In genomic region chr10:69866688-69867461, GRCh38 we compare ENCODE assay signal across 9 cellular contexts.
DNase-seq lines count a peak whose midpoint lies in the region; ATAC-seq, FAIRE-seq and TF ChIP-seq lines count a peak whose summit lies in the region.
"Had no signal": no experiment of that assay in that cellular context is flagged by ENCODE, and none has a peak within 500 bp of the region (broad histone marks: within the 10 kb centered on the region; RNA-seq: fewer than 3 reads in every experiment).

No MANE protein-coding gene starts in this region.

- in situ Hi-C loops in K562 (cut with MboI): no loop called here

- H3K79me2 ChIP-seq in HCT116 (ENCODE audit: insufficient read depth, low read length) (no peaks in the 10 kb centered on the region), K562 (ENCODE audit: control insufficient read depth, insufficient read depth, low read length) (no peaks in the 10 kb centered on the region)

- H3K36me3 Mint-ChIP-seq in activated T-helper 2 cell treated with anti-CD3 and anti-CD28 coated beads, Interferon-gamma antibody, Interleukin-2, Interleukin-4, amounts not matched to agents 10 μg/mL and 5 μg/mL and 100 μg/mL, durations not matched to agents 14 hours and 24 hours and 36 hours (ENCODE audit: low read depth): no peaks in the 10 kb centered on the region
- H3K36me3 Mint-ChIP-seq: naive B cell had no signal

- H3K4me3 ChIP-seq in HCT116 (replicated peaks in 1 of 2; ENCODE audit: low read depth in 1 of 2, low read length in 2 of 2) (no peak overlapping the region), K562 (no peak overlapping the region), small intestine (ENCODE audit: low read depth in 1 of 2, low read length in 2 of 2) (no peak overlapping the region)
- H3K4me3 ChIP-seq in effector memory CD4-positive, alpha-beta T cell (ENCODE audit: insufficient read depth, low read depth, low read length, poor library complexity, severe bottlenecking): no peak overlapping the region

- FAIRE-seq in K562 (lab: Jason Lieb, UNC) (no peak), small intestine (lab: Jason Lieb, UNC) (no peak)

- no peaks in the 10 kb centered on the region for H3K9me3 Mint-ChIP-seq in activated T-helper 2 cell treated with anti-CD3 and anti-CD28 coated beads, Interferon-gamma antibody, Interleukin-2, Interleukin-4, amounts not matched to agents 10 μg/mL and 5 μg/mL and 100 μg/mL, durations not matched to agents 14 hours and 24 hours and 36 hours
- H3K9me3 Mint-ChIP-seq: naive B cell had no signal

- H3K4me2 ChIP-seq in HCT116 (ENCODE audit: low read length) (peak overlapping the region; percentile 40), K562 (ENCODE audit: insufficient read depth, low read length) (no peak overlapping the region)

- intact Hi-C loops in HCT116 (cut with micrococcal nuclease) (no loop called here), K562 (cut with micrococcal nuclease) (no loop called here)
- intact Hi-C loops in activated T-helper 2 cell treated with anti-CD3 and anti-CD28 coated beads, Interferon-gamma antibody, Interleukin-2, Interleukin-4, amounts not matched to agents 10 μg/mL and 5 μg/mL and 100 μg/mL, durations not matched to agents 14 hours and 24 hours and 36 hours (cut with micrococcal nuclease): no loop called here

- BruUV-seq in HCT116 (replicated peaks; lab: Mats Ljungman, UMichigan): no TSS peak
- no TSS peak for BruUV-seq in K562 (replicated peaks; lab: Mats Ljungman, UMichigan)

- DNase-seq in HCT116 (ENCODE audit: low read depth, low spot score) (peak; percentile 26), K562 (ENCODE audit: extremely low read depth in 1 of 4, low spot score in 3 of 4) (no peak), iPS-NIHi7 (ENCODE audit: extremely low spot score) (peak; percentile 65), small intestine (peak; percentile 74), NCI-H446 (lab: John Stamatoyannopoulos, UW) (no peak), HEK293T (ENCODE audit: extremely low spot score) (no peak)
- DNase-seq in activated T-helper 2 cell treated with anti-CD3 and anti-CD28 coated beads, Interferon-gamma antibody, Interleukin-2, Interleukin-4, amounts not matched to agents 10 μg/mL and 5 μg/mL and 100 μg/mL, durations not matched to agents 14 hours and 24 hours and 36 hours (ENCODE audit: low spot score): no peak
- no peak for DNase-seq in effector memory CD4-positive, alpha-beta T cell
- DNase-seq: naive B cell had no signal

- TF ChIP-seq EP300 in K562 (IDR thresholded peaks at IDR 0.05; ENCODE audit: low read length): no peak

- H3K27ac ChIP-seq in HCT116 (ENCODE audit: low read depth, low read length) (no peak overlapping the region; the same call in 1 of the 2 replicates), K562 (ENCODE audit: extremely low read depth, low read depth, low read length) (no peak overlapping the region), small intestine (ENCODE audit: low read depth in 1 of 2, low read length in 1 of 2) (peak overlapping the region in 1 of 2 donors; percentile 38)
- no peak overlapping the region for H3K27ac ChIP-seq in effector memory CD4-positive, alpha-beta T cell (ENCODE audit: insufficient read depth, low read length, poor library complexity, severe bottlenecking)

- H3K9ac ChIP-seq in HCT116 (ENCODE audit: low read length): peak overlapping the region; percentile 10; the same call in 1 of the 2 replicates
- 0 out of 4 replicates have a peak overlapping the region, but pooled peaks of 1 of the 2 experiments have one; percentile 10 for H3K9ac ChIP-seq in K562 (ENCODE audit: insufficient read depth in 1 of 2, low read depth in 2 of 2, low read length in 2 of 2)

- TF ChIP-seq RAD21 in HCT116 (IDR thresholded peaks at IDR 0.05; ENCODE audit: low read depth): no peak
- TF ChIP-seq RAD21 in K562 (CRISPR knock-in tag; conservative IDR thresholded peaks at IDR 0.05 in 1 of 2, IDR thresholded peaks at IDR 0.05 in 1 of 2): no peak

- no peak overlapping the region for H3K4me3 Mint-ChIP-seq in activated T-helper 2 cell treated with anti-CD3 and anti-CD28 coated beads, Interferon-gamma antibody, Interleukin-2, Interleukin-4, amounts not matched to agents 10 μg/mL and 5 μg/mL and 100 μg/mL, durations not matched to agents 14 hours and 24 hours and 36 hours (ENCODE audit: low read depth)
- H3K4me3 Mint-ChIP-seq: naive B cell had no signal

- H3K9me3 ChIP-seq in HCT116 (ENCODE audit: control insufficient read depth in 1 of 2, insufficient read depth in 1 of 2, low read depth in 1 of 2, low read length in 2 of 2) (no peaks in the 10 kb centered on the region), K562 (replicated peaks; ENCODE audit: control insufficient read depth, insufficient read depth, low read depth, low read length) (no peaks in the 10 kb centered on the region), small intestine (ENCODE audit: control insufficient read depth, low read depth) (no peaks in the 10 kb centered on the region)
- no peaks in the 10 kb centered on the region for H3K9me3 ChIP-seq in effector memory CD4-positive, alpha-beta T cell (ENCODE audit: control insufficient read depth, low read length)

- H3K4me1 ChIP-seq in HCT116 (ENCODE audit: control insufficient read depth in 1 of 2, insufficient read depth in 2 of 2, low read length in 2 of 2): peaks cover 16 to 76% of the 10 kb centered on the region in 2 experiments
- H3K4me1 ChIP-seq in K562 (replicated peaks in 1 of 2; ENCODE audit: control insufficient read depth in 2 of 2, insufficient read depth in 2 of 2, low read length in 2 of 2): peaks cover 0 to 3% of the 10 kb centered on the region in 2 experiments; a peak in 1 of 5 replicates
- H3K4me1 ChIP-seq in small intestine (ENCODE audit: control insufficient read depth in 2 of 2, insufficient read depth in 1 of 2, low read depth in 1 of 2, low read length in 1 of 2): peaks cover 2 to 7% of the 10 kb centered on the region in 2 donors
- H3K4me1 ChIP-seq in effector memory CD4-positive, alpha-beta T cell (ENCODE audit: control insufficient read depth, insufficient read depth, low read length, poor library complexity, severe bottlenecking): no peaks in the 10 kb centered on the region

- H3K27me3 ChIP-seq in HCT116 (ENCODE audit: insufficient read depth, low read length) (no peaks in the 10 kb centered on the region), K562 (ENCODE audit: control insufficient read depth in 2 of 2, insufficient read depth in 2 of 2, low read length in 2 of 2) (peaks cover 24 to 76% of the 10 kb centered on the region in 2 experiments), small intestine (ENCODE audit: control insufficient read depth in 2 of 2, insufficient read depth in 2 of 2, low read length in 2 of 2) (no peaks in the 10 kb centered on the region)
- H3K27me3 ChIP-seq in effector memory CD4-positive, alpha-beta T cell (replicated peaks; ENCODE audit: control insufficient read depth, insufficient read depth, low read length, poor library complexity, severe bottlenecking): no peaks in the 10 kb centered on the region

- ATAC-seq in HCT116: peak; percentile 54
- no peak; the same call in 2 of the 3 replicates for ATAC-seq in K562

- POLR2A ChIA-PET in HCT116 (lab: Charles Lee): no interaction called here
- POLR2A ChIA-PET in K562 (lab: Yijun Ruan, JAX): no interaction called here
- POLR2A ChIA-PET in HEK293T (lab: Yijun Ruan, JAX): no interaction called here

- TF ChIP-seq CTCF in HCT116 (IDR thresholded peaks at IDR 0.05 in 2 of 3, conservative IDR thresholded peaks at IDR 0.05 in 1 of 3; ENCODE audit: borderline replicate concordance in 1 of 3, insufficient read depth in 1 of 3, low read depth in 2 of 3, low read length in 2 of 3) (no peak), K562 (IDR thresholded peaks at IDR 0.05 in 2 of 3, conservative IDR thresholded peaks at IDR 0.05 in 1 of 3; ENCODE audit: insufficient read depth in 2 of 3, low read depth in 1 of 3, low read length in 3 of 3) (no peak)

- H3K27me3 Mint-ChIP-seq in activated T-helper 2 cell treated with anti-CD3 and anti-CD28 coated beads, Interferon-gamma antibody, Interleukin-2, Interleukin-4, amounts not matched to agents 10 μg/mL and 5 μg/mL and 100 μg/mL, durations not matched to agents 14 hours and 24 hours and 36 hours (ENCODE audit: low read depth): peaks cover 7% of the 10 kb centered on the region

- H2AFZ ChIP-seq in HCT116 (ENCODE audit: low read depth, low read length, poor library complexity, severe bottlenecking) (no peak overlapping the region), K562 (ENCODE audit: low read depth, low read length) (no peak overlapping the region)

- peaks cover 3% of the 10 kb centered on the region for H3K9me1 ChIP-seq in K562 (ENCODE audit: control insufficient read depth, insufficient read depth, low read length)

- no peaks in the 10 kb centered on the region for H4K20me1 ChIP-seq in HCT116 (ENCODE audit: insufficient read depth)
- peaks cover 22% of the 10 kb centered on the region for H4K20me1 ChIP-seq in K562 (replicated peaks; ENCODE audit: control insufficient read depth, insufficient read depth, low read length)

- CTCF ChIA-PET in HCT116 (lab: Charles Lee) (no interaction called here), K562 (lab: Yijun Ruan, JAX; ENCODE audit: low intra/inter-chr PET ratio) (no interaction called here), HEK293T (lab: Yijun Ruan, JAX) (no interaction called here)

- TF ChIP-seq POLR2A in HCT116 (IDR thresholded peaks at IDR 0.05; ENCODE audit: borderline replicate concordance, extremely low read depth, insufficient read depth, insufficient read length) (no peak), K562 (conservative IDR thresholded peaks at IDR 0.05) (no peak)

- H3K27ac Mint-ChIP-seq in activated T-helper 2 cell treated with anti-CD3 and anti-CD28 coated beads, Interferon-gamma antibody, Interleukin-2, Interleukin-4, amounts not matched to agents 10 μg/mL and 5 μg/mL and 100 μg/mL, durations not matched to agents 14 hours and 24 hours and 36 hours: no peak overlapping the region
- H3K27ac Mint-ChIP-seq: naive B cell had no signal

- no peaks in the 10 kb centered on the region for H3K9me2 ChIP-seq in HCT116 (ENCODE audit: insufficient read depth)

- H3K36me3 ChIP-seq in HCT116 (ENCODE audit: control insufficient read depth in 1 of 2, insufficient read depth in 2 of 2, low read length in 2 of 2): no peaks in the 10 kb centered on the region
- no peaks in the 10 kb centered on the region for H3K36me3 ChIP-seq in K562 (ENCODE audit: control insufficient read depth, insufficient read depth, low read length)
- no peaks in the 10 kb centered on the region for H3K36me3 ChIP-seq in small intestine (ENCODE audit: control insufficient read depth in 2 of 2, insufficient read depth in 2 of 2, low read length in 2 of 2)
- H3K36me3 ChIP-seq in effector memory CD4-positive, alpha-beta T cell (ENCODE audit: control insufficient read depth, insufficient read depth, low read length): no peaks in the 10 kb centered on the region

- H3K4me1 Mint-ChIP-seq in activated T-helper 2 cell treated with anti-CD3 and anti-CD28 coated beads, Interferon-gamma antibody, Interleukin-2, Interleukin-4, amounts not matched to agents 10 μg/mL and 5 μg/mL and 100 μg/mL, durations not matched to agents 14 hours and 24 hours and 36 hours (ENCODE audit: low read depth): no peaks in the 10 kb centered on the region

- RAD21 ChIA-PET in HCT116 (lab: Charles Lee; ENCODE audit: low non-redundant PET in 1 of 2, low total read pairs in 2 of 2, uncharacterized antibody in 2 of 2, unreplicated experiment in 2 of 2): no interaction called here

- WGBS in K562 (ENCODE audit: insufficient coverage, low coverage, missing lambda C conversion rate): 1% methylated on average over 27 of the region's 28 CpGs
- WGBS in small intestine, 3 donors: 26 to 42% (median 40%) methylated on average over 28 of the region's 28 CpGs

Comparison
In these comparisons a context has a peak if more than half of its experiments do, and no peak if none do; other contexts are left out.
1. DNase-seq: peak in HCT116 (single experiment), iPS-NIHi7 (single experiment) and small intestine (single experiment); none in K562 (0 of 4), activated T-helper 2 cell treated with anti-CD3 and anti-CD28 coated beads, Interferon-gamma antibody, Interleukin-2, Interleukin-4, amounts not matched to agents 10 μg/mL and 5 μg/mL and 100 μg/mL, durations not matched to agents 14 hours and 24 hours and 36 hours (single experiment), effector memory CD4-positive, alpha-beta T cell (0 of 3), NCI-H446 (0 of 2) and HEK293T (single experiment).